Comparison of ENCODE assay signal across 1 cellular context in the genomic region with DNA sequence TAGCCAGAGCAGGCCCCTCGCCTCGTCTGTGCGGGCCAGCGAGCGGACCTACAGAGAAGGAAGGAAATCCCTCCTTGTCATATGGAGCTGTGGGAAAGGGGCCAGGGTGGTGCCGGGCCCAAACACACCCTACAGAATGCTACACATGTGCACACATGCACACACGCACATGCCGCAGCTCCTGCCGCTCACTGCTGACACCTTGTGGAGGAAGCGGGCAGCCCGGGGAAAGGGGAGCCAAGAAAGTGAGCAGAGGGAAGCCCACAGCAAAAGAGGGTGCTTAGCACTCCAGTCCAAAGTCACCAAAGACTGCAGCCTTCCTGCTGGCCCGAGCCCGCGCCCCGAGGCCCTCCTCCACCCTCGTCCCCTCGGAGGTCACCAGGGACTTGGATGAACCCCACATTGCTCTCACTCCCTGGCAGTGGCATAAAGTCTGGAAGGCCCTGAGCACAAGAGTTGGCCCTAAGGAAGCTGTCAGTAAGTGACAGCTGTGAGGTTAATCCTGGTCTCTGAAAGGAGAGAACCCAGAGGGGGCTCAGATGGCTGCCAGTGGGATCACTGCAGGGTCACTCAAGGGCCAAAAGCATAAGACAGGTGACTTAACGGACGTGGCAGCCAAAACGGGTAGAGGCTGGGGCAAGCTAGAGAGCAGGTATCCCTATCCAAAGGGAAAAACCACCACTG.
TF ChIP-seq lines count a peak whose summit lies in the region.

No MANE protein-coding gene starts in this region.

TF ChIP-seq in neural cell, 6 proteins besides CTCF, POLR2A, EP300 and RAD21 (continued from another document):
- TF ChIP-seq REST (IDR thresholded peaks at IDR 0.05; ENCODE audit: borderline replicate concordance) (no peak), TAF1 (IDR thresholded peaks at IDR 0.05; ENCODE audit: low read depth) (no peak)
